In genomic region chr6:169935348-169935718, GRCh38 we compare ENCODE assay signal across 16 cellular contexts.
DNase-seq lines count a peak whose midpoint lies in the region; ATAC-seq and TF ChIP-seq lines count a peak whose summit lies in the region.
"Had no signal": no experiment of that assay in that cellular context is flagged by ENCODE, and none has a peak within 500 bp of the region (broad histone marks: within the 10 kb centered on the region; RNA-seq: fewer than 3 reads in every experiment).

No MANE protein-coding gene starts in this region.

- no peak overlapping the region for H2BK120ac ChIP-seq in neuronal stem cell (ENCODE audit: low read depth, low read length)

- peak overlapping the region; percentile 88 for H2AK5ac ChIP-seq in neuronal stem cell (ENCODE audit: low read depth, low read length)

- H2BK5ac ChIP-seq in neuronal stem cell (ENCODE audit: low read length): peak overlapping the region; percentile 13

- in situ Hi-C loops in brain microvascular endothelial cell (cut with HindIII; ENCODE audit: low pct_ligation_motif_present, low sequenced_read_pairs): no loop called here

- no peak for ATAC-seq in HG02798 (IDR thresholded peaks at IDR 0.05; ENCODE audit: poor library complexity, unreplicated experiment)
- ATAC-seq in upper lobe of right lung: no peak

- peaks cover 0 to 26% (median 2%) of the 10 kb centered on the region in 3 experiments for H3K27me3 ChIP-seq in neuronal stem cell (ENCODE audit: control insufficient read depth in 3 of 3, insufficient read depth in 3 of 3, low read depth in 1 of 3, low read length in 3 of 3)
- peaks cover 5% of the 10 kb centered on the region for H3K27me3 ChIP-seq in upper lobe of right lung
- H3K27me3 ChIP-seq in brain microvascular endothelial cell (replicated peaks): no peaks in the 10 kb centered on the region
- H3K27me3 ChIP-seq: ovary had no signal

- peak; percentile 18 for DNase-seq in DMS53 treated with DMSO at 0.1 percent for 48 hours (lab: John Stamatoyannopoulos, UW; ENCODE audit: unreplicated experiment)
- DNase-seq in M059J (ENCODE audit: low read depth): peak; percentile 84
- DNase-seq in epithelial cell of proximal tubule (ENCODE audit: low read depth): peak; percentile 61
- DNase-seq in neuronal stem cell (ENCODE audit: low spot score): no peak
- DNase-seq in COR-L47 (lab: John Stamatoyannopoulos, UW): no peak
- DNase-seq in upper lobe of right lung: no peak
- no peak for DNase-seq in brain microvascular endothelial cell
- DNase-seq: activated naive CD4-positive, alpha-beta T cell treated with anti-CD3 and anti-CD28 coated beads, Interleukin-2, amount 50 U/mL, for 16 hours; Caco-2; HCEC 1CT; NCI-H146; ovary; sigmoid colon; stimulated activated CD4-positive, alpha-beta T cell treated with anti-CD3 and anti-CD28 coated beads, Interleukin-1b, Interleukin-23, amount 100 ng/mL, for 48 hours; stomach had no signal

- no CpG with 5 or more reads among the region's 14 CpGs for WGBS in neuronal stem cell (ENCODE audit: extremely low coverage in 2 of 2, insufficient read length in 2 of 2, insufficient replicate concordance in 1 of 2), 2 donors

- no peaks in the 10 kb centered on the region for H3K36me3 ChIP-seq in neuronal stem cell (replicated peaks in 1 of 2; ENCODE audit: control insufficient read depth in 2 of 2, insufficient read depth in 2 of 2, low read length in 2 of 2)
- no peaks in the 10 kb centered on the region for H3K36me3 ChIP-seq in upper lobe of right lung
- no peaks in the 10 kb centered on the region for H3K36me3 ChIP-seq in brain microvascular endothelial cell (replicated peaks)
- H3K36me3 ChIP-seq: ovary, sigmoid colon, stomach had no signal

- H3K18ac ChIP-seq in neuronal stem cell (ENCODE audit: low read length): peak overlapping the region; percentile 64

- H3K4ac ChIP-seq in neuronal stem cell (ENCODE audit: low read length): no peak overlapping the region

- no peak overlapping the region for H4K8ac ChIP-seq in neuronal stem cell (ENCODE audit: low read depth, low read length)

- no peak overlapping the region for H3K27ac ChIP-seq in neuronal stem cell (replicated peaks; ENCODE audit: low read length)
- no peak overlapping the region for H3K27ac ChIP-seq in upper lobe of right lung
- no peak overlapping the region for H3K27ac ChIP-seq in brain microvascular endothelial cell
- H3K27ac ChIP-seq: ovary, sigmoid colon had no signal

- H3K23ac ChIP-seq in neuronal stem cell (ENCODE audit: low read depth, low read length, poor library complexity): no peak overlapping the region

- TF ChIP-seq CTCF in epithelial cell of proximal tubule (conservative IDR thresholded peaks at IDR 0.05; ENCODE audit: low read depth, low read length) (no peak), upper lobe of right lung (IDR thresholded peaks at IDR 0.05) (no peak), brain microvascular endothelial cell (IDR thresholded peaks at IDR 0.05; ENCODE audit: low read depth, low read length, missing control alignments) (no peak)

- no peak overlapping the region for H3K14ac ChIP-seq in neuronal stem cell (ENCODE audit: low read length)

- H2BK15ac ChIP-seq in neuronal stem cell (ENCODE audit: low read length): peak overlapping the region; percentile 21

- no peak overlapping the region for H3K4me2 ChIP-seq in neuronal stem cell (ENCODE audit: insufficient read depth, low read length, poor library complexity, severe bottlenecking)

- no peak overlapping the region for H2BK12ac ChIP-seq in neuronal stem cell (ENCODE audit: low read length)

- no peaks in the 10 kb centered on the region for H3K79me1 ChIP-seq in neuronal stem cell (ENCODE audit: low read depth, low read length)

- H4K91ac ChIP-seq in neuronal stem cell (ENCODE audit: low read depth, low read length, poor library complexity): peak overlapping the region; percentile 64

- H3K4me1 ChIP-seq in neuronal stem cell (ENCODE audit: control insufficient read depth in 2 of 2, insufficient read depth in 1 of 2, low read depth in 1 of 2, low read length in 2 of 2) (peaks cover 4 to 30% of the 10 kb centered on the region in 2 donors), upper lobe of right lung (peaks cover 5% of the 10 kb centered on the region)

- intact Hi-C loops in upper lobe of right lung (cut with DNase I): no loop called here

- H3K4me3 ChIP-seq in epithelial cell of proximal tubule (ENCODE audit: low read depth, low read length) (no peak overlapping the region), neuronal stem cell (ENCODE audit: low read length in 2 of 2) (peak overlapping the region in 1 of 2 donors; percentile 12), upper lobe of right lung (no peak overlapping the region), brain microvascular endothelial cell (ENCODE audit: low read depth, low read length) (no peak overlapping the region)
- H3K4me3 ChIP-seq: ovary, sigmoid colon, stomach had no signal

- no peaks in the 10 kb centered on the region for H3K9me3 ChIP-seq in neuronal stem cell (replicated peaks in 1 of 2; ENCODE audit: control insufficient read depth in 2 of 2, insufficient read depth in 1 of 2, low read depth in 1 of 2, low read length in 2 of 2)
- H3K9me3 ChIP-seq in upper lobe of right lung: no peaks in the 10 kb centered on the region
- H3K9me3 ChIP-seq: Caco-2, ovary, sigmoid colon, stomach had no signal

- H3K9ac ChIP-seq in neuronal stem cell (ENCODE audit: low read depth, low read length, poor library complexity): no peak overlapping the region

- no peak overlapping the region for H2AFZ ChIP-seq in neuronal stem cell (ENCODE audit: low read length)

Comparison
In these comparisons a context has a peak if more than half of its experiments do, and no peak if none do; other contexts are left out.
1. DNase-seq: peak in DMS53 treated with DMSO at 0.1 percent for 48 hours (single experiment), M059J (single experiment) and epithelial cell of proximal tubule (single experiment); none in neuronal stem cell (single experiment), COR-L47 (single experiment), upper lobe of right lung (single experiment) and brain microvascular endothelial cell (single experiment).